Comparison of ENCODE assay signal across 8 cellular contexts in genomic region chr5:139439013-139439903, GRCh38. TPM values are rescaled to one million over a fixed set of nuclear protein-coding genes. Genes with fewer than 3 reads are reported as not detected.
DNase-seq lines count a peak whose midpoint lies in the region; ATAC-seq, FAIRE-seq and TF ChIP-seq lines count a peak whose summit lies in the region.

TSS of gene DNAJC18 (minus strand) at chr5:139439525. CDS start at chr5:139439445, 80 bp downstream.

- peak; percentile 85 for DNase-seq in GM12891 (ENCODE audit: insufficient read length, low spot score)
- DNase-seq in NCI-H146 (lab: John Stamatoyannopoulos, UW) = peak; percentile 90
- peak; percentile 86 for DNase-seq in T follicular helper cell (ENCODE audit: low read depth)
- peak; percentile 97 for DNase-seq in adipocyte (ENCODE audit: low read depth)
- DNase-seq in cardiac septum (ENCODE audit: low spot score) = peak; percentile 97
- peak; percentile 80 to 87 for DNase-seq in trophoblast cell
- peak; percentile 93 for DNase-seq in type B pancreatic cell (ENCODE audit: extremely low spot score, unreplicated experiment)

- peaks cover 11% of the 10 kb centered on the region for H3K27me3 Mint-ChIP-seq in type B pancreatic cell

- intact Hi-C loops in cardiac septum (cut with DNase I) = loop anchor here (5.0 kb wide), 1 partner anchor 78 kb away; no protein-coding TSS in a partner anchor

- H3K27me3 ChIP-seq in adipocyte (replicated peaks; ENCODE audit: control insufficient read depth, insufficient read depth, low read length) (no peaks in the 10 kb centered on the region), trophoblast cell (ENCODE audit: insufficient read depth, low read length) (no peaks in the 10 kb centered on the region)

- H3K9ac ChIP-seq in adipocyte (ENCODE audit: low read length) (peak within 1 kb of the TSS; percentile 94), trophoblast cell (ENCODE audit: low read length) (peak within 1 kb of the TSS; percentile 84)

- H2BK120ac ChIP-seq in trophoblast cell (ENCODE audit: insufficient read depth, low read length, poor library complexity) = peak within 1 kb of the TSS; percentile 91

- H3K4me1 Mint-ChIP-seq in type B pancreatic cell (ENCODE audit: unreplicated experiment) = peaks cover 20% of the 10 kb centered on the region

- H2AK5ac ChIP-seq in trophoblast cell (ENCODE audit: low read length) = peak within 1 kb of the TSS; percentile 65

- H3K36me3 ChIP-seq in adipocyte (ENCODE audit: control insufficient read depth, insufficient read depth, low read length, severe bottlenecking) (no peaks in the 10 kb centered on the region), trophoblast cell (ENCODE audit: control insufficient read depth in 1 of 2, insufficient read depth in 2 of 2, low read length in 2 of 2) (peaks cover 0 to 1% of the 10 kb centered on the region in 2 experiments)

- no peak for TF ChIP-seq CTCF in type B pancreatic cell (conservative IDR thresholded peaks at IDR 0.05)

- H3K4me3 Mint-ChIP-seq in type B pancreatic cell = peak within 1 kb of the TSS; percentile 99

- no peaks in the 10 kb centered on the region for H3K9me3 Mint-ChIP-seq in type B pancreatic cell

- peak within 1 kb of the TSS; percentile 87 for H3K4ac ChIP-seq in trophoblast cell (ENCODE audit: low read depth, low read length)

- H3K18ac ChIP-seq in trophoblast cell (ENCODE audit: low read length) = peak within 1 kb of the TSS; percentile 89

- peak within 1 kb of the TSS; percentile 92 for H3K27ac Mint-ChIP-seq in type B pancreatic cell

- FAIRE-seq in GM12891 (lab: Jason Lieb, UNC) = peak; percentile 95

- peak within 1 kb of the TSS; percentile 96 for H4K91ac ChIP-seq in trophoblast cell (ENCODE audit: low read depth, low read length)

- TF ChIP-seq POLR2A in GM12891 (IDR thresholded peaks at IDR 0.05; ENCODE audit: low read depth, low read length) = peak; percentile 58; the same call in 1 of the 2 replicates

- H2AFZ ChIP-seq in trophoblast cell (ENCODE audit: insufficient read depth, low read length, poor library complexity) = peak within 1 kb of the TSS; percentile 99

- H3K4me3 ChIP-seq in adipocyte (ENCODE audit: low read length) (peak within 1 kb of the TSS; percentile 97), trophoblast cell (ENCODE audit: low read depth, low read length) (peak within 1 kb of the TSS; percentile 81)

- H3K79me1 ChIP-seq in trophoblast cell (ENCODE audit: low read length) = peaks cover 3% of the 10 kb centered on the region

- H4K8ac ChIP-seq in trophoblast cell (ENCODE audit: low read depth, low read length) = peak within 1 kb of the TSS; percentile 98

- H2BK12ac ChIP-seq in trophoblast cell (ENCODE audit: low read length) = peak within 1 kb of the TSS; percentile 59

- H3K79me2 ChIP-seq in trophoblast cell (ENCODE audit: control insufficient read depth, insufficient read depth, low read length, poor library complexity) = peaks cover 2% of the 10 kb centered on the region

- peak within 1 kb of the TSS; percentile 82 for H3K27ac ChIP-seq in trophoblast cell (ENCODE audit: low read depth, low read length)

- peak; percentile 93 for ATAC-seq in HG02798 (IDR thresholded peaks at IDR 0.05; ENCODE audit: poor library complexity, unreplicated experiment)

- H3K23ac ChIP-seq in trophoblast cell (ENCODE audit: low read length) = no peak within 1 kb of the TSS

- no peaks in the 10 kb centered on the region for H3K9me3 ChIP-seq in adipocyte (ENCODE audit: control insufficient read depth, low read length)
- no peaks in the 10 kb centered on the region for H3K9me3 ChIP-seq in trophoblast cell (ENCODE audit: insufficient read depth, low read depth, low read length)

- H3K4me2 ChIP-seq in trophoblast cell (ENCODE audit: low read length) = peak within 1 kb of the TSS; percentile 76

- H4K12ac ChIP-seq in trophoblast cell (ENCODE audit: low read depth, low read length) = peak within 1 kb of the TSS; percentile 100

- WGBS in trophoblast cell (ENCODE audit: extremely low coverage, insufficient coverage, insufficient read length) = no CpG with 5 or more reads among the region's 49 CpGs

- peak within 1 kb of the TSS; percentile 98 for H3K14ac ChIP-seq in trophoblast cell (ENCODE audit: low read length)

- H2BK5ac ChIP-seq in trophoblast cell (ENCODE audit: low read depth, low read length, poor library complexity) = peak within 1 kb of the TSS; percentile 88

- H3K4me1 ChIP-seq in adipocyte (ENCODE audit: control insufficient read depth, insufficient read depth, low read length) = peaks cover 6% of the 10 kb centered on the region
- H3K4me1 ChIP-seq in trophoblast cell (ENCODE audit: control insufficient read depth in 1 of 2, insufficient read depth in 2 of 2, low read length in 2 of 2) = peaks cover 6% of the 10 kb centered on the region in 2 experiments

- peaks cover 8% of the 10 kb centered on the region for H3K36me3 Mint-ChIP-seq in type B pancreatic cell

TF ChIP-seq in GM12891, 5 proteins besides CTCF, POLR2A, EP300 and RAD21:
- peak; percentile 59; the same call in 1 of the 2 replicates for TF ChIP-seq TAF1 (IDR thresholded peaks at IDR 0.05; ENCODE audit: low read depth, low read length)
- TF ChIP-seq PAX5 (IDR thresholded peaks at IDR 0.05; ENCODE audit: insufficient read depth, low read length, severe bottlenecking) = no peak
- 0 out of 2 replicates have a peak, but pooled peaks have one; percentile 43 for TF ChIP-seq POU2F2 (IDR thresholded peaks at IDR 0.05; ENCODE audit: low read depth, low read length)
- peak; percentile 61; the same call in 1 of the 2 replicates for TF ChIP-seq POLR2AphosphoS5 (IDR thresholded peaks at IDR 0.05; ENCODE audit: low read depth, low read length)
- TF ChIP-seq SPI1 (IDR thresholded peaks at IDR 0.05; ENCODE audit: low read depth, low read length) = no peak

RNA-seq across cellular contexts. Expression of gene DNAJC18, which starts in this region (rescaled TPM):
- polyA plus RNA-seq in GM12891 (2012; ENCODE audit: low read depth, missing spikeins) = 9.3 TPM
- 20.3 TPM for total RNA-seq in cardiac septum
- 8.8 and 10.8 TPM in 2 replicates for polyA plus RNA-seq in trophoblast cell (2013)
- total RNA-seq in type B pancreatic cell (ENCODE audit: low replicate concordance) = 9.4 and 25.8 TPM in 2 replicates

Comparison
In these comparisons a context has a peak if more than half of its experiments do, and no peak if none do; other contexts are left out.
1. Peak in every context shown above with its lines: DNase-seq, ATAC-seq, H3K4me3 ChIP-seq and H3K27ac ChIP-seq.